Comparison of ENCODE assay signal across 1 cellular context in genomic region chr2:43724728-43725526, GRCh38.
TF ChIP-seq lines count a peak whose summit lies in the region.

No MANE protein-coding gene starts in this region.

TF ChIP-seq in GM23338, 12 proteins besides CTCF, POLR2A, EP300 and RAD21 (continued from another document):
- no peak for TF ChIP-seq ZNF462 (CRISPR knock-in tag; IDR thresholded peaks at IDR 0.05)
